13 cellular contexts compared by ENCODE assay signal in genomic region chr16:28991687-28992086, GRCh38. TPM values are rescaled to one million over a fixed set of nuclear protein-coding genes. Genes with fewer than 3 reads are reported as not detected.
"Had no signal": no experiment of that assay in that cellular context is flagged by ENCODE, and none has a peak within 500 bp of the region (broad histone marks: within the 10 kb centered on the region; RNA-seq: fewer than 3 reads in every experiment).

No MANE protein-coding gene starts in this region.

- FAIRE-seq: TTC549 had no signal

- H3K27me3 ChIP-seq: thyroid gland, uterus had no signal

- H3K4me1 ChIP-seq: breast epithelium, thyroid gland, uterus had no signal

- DNase-seq: anterior cingulate cortex, hypothalamus, kidney glomerular epithelial cell, right cardiac atrium, thyroid gland, uterus had no signal

- H3K4me3 ChIP-seq: breast epithelium, thyroid gland, uterus had no signal

- ATAC-seq: esophagus mucosa; right cardiac atrium; stimulated activated effector memory CD8-positive, alpha-beta T cell treated with anti-CD3 and anti-CD28 coated beads, Interleukin-12 subunit alpha, Interleukin-12 subunit beta, amount 100 ng/mL, for 72 hours had no signal

- H3K27ac ChIP-seq: breast epithelium, thyroid gland, uterus had no signal

- H3K36me3 ChIP-seq: uterus had no signal

- H3K9me3 ChIP-seq: thyroid gland had no signal

RNA-seq across cellular contexts. Expression of gene CD19, which starts 59.9 kb away (rescaled TPM):
- total RNA-seq: breast epithelium, chondrocyte, dermis microvascular lymphatic vessel endothelial cell, glomerular endothelial cell, thyroid gland had no signal
